In the genomic region with DNA sequence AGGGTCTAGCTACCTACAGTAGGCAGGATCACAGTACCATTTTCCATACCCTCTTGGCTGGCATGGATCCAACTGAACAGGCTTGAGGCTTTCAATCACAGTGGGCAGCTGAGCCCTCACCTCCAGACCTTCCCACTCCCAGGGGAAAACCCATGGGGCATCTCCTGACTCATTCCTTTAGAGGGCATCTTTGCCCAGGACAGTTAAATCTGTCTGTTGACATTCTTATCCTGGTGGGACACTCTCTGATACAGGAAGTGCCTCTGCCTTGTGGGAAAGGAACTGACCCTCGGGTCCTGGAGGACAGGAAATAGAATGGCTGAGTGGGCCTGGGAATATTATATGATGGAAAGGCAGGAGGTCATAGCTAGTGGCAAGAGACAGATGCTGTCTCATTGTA, we compare ENCODE assay signal across 24 cellular contexts. TPM values are rescaled to one million over a fixed set of nuclear protein-coding genes. Genes with fewer than 3 reads are reported as not detected.
A peak's percentile ranks its signal among the peaks of the same experiment; 100 is the strongest.
DNase-seq lines count a peak whose midpoint lies in the region; ATAC-seq, FAIRE-seq and TF ChIP-seq lines count a peak whose summit lies in the region.
"Had no signal": no experiment of that assay in that cellular context is flagged by ENCODE, and none has a peak within 500 bp of the region (broad histone marks: within the 10 kb centered on the region; RNA-seq: fewer than 3 reads in every experiment).

No MANE protein-coding gene starts in this region.

- no peak for TF ChIP-seq POLR2A in GM12892 (IDR thresholded peaks at IDR 0.05; ENCODE audit: low read depth, low read length)

- no peaks in the 10 kb centered on the region for H3K27me3 ChIP-seq in skeletal muscle tissue (ENCODE audit: control insufficient read depth in 3 of 3, insufficient read depth in 3 of 3, low read length in 3 of 3)
- H3K27me3 ChIP-seq: breast epithelium, left lung, testis had no signal

- no peak overlapping the region for H3K9ac ChIP-seq in skeletal muscle tissue (ENCODE audit: low read depth in 1 of 3, low read length in 3 of 3)
- H3K9ac ChIP-seq: GM23248, parathyroid adenoma had no signal

- ATAC-seq in HG03342 (IDR thresholded peaks at IDR 0.05; ENCODE audit: unreplicated experiment), result no peak
- ATAC-seq: CD8-positive, alpha-beta T cell; left lung; stimulated activated effector memory CD8-positive, alpha-beta T cell treated with anti-CD3 and anti-CD28 coated beads, Interleukin-12 subunit alpha, Interleukin-12 subunit beta, amount 100 ng/mL, for 72 hours had no signal

- no peaks in the 10 kb centered on the region for H3K36me3 ChIP-seq in skeletal muscle tissue (ENCODE audit: control insufficient read depth in 3 of 3, insufficient read depth in 3 of 3, low read length in 3 of 3)
- H3K36me3 ChIP-seq: breast epithelium, left lung had no signal

- H3K27ac ChIP-seq in skeletal muscle tissue (ENCODE audit: low read depth, low read length), result peak overlapping the region; percentile 3
- H3K27ac ChIP-seq: GM23248, left lung, parathyroid adenoma, testis had no signal

- DNase-seq in ELR (ENCODE audit: low read depth) (peak; percentile 57), M059J (ENCODE audit: low read depth) (peak; percentile 72), fibroblast of villous mesenchyme (ENCODE audit: low read depth) (peak; percentile 31), GM12892 (ENCODE audit: insufficient read length) (no peak), ureter (ENCODE audit: low spot score) (no peak)
- DNase-seq: activated CD4-positive, CD25-positive, alpha-beta regulatory T cell treated with anti-CD3 and anti-CD28 coated beads, Interleukin-2, amount 50 U/mL, for 72 hours; activated T-cell treated with anti-CD3 and anti-CD28 coated beads, Interleukin-2, amount 50 U/mL, for 1 hour; amniotic stem cell; CD8-positive, alpha-beta T cell; cortex of kidney; GM23248; KBM-7; left lung; MV-4-11; NCI-H2171 treated with DMSO at 0.1 percent for 48 hours; NCI-H526 treated with DMSO at 0.1 percent for 48 hours; nephron progenitor cell; stimulated activated CD4-positive, alpha-beta T cell treated with anti-CD3 and anti-CD28 coated beads, Interleukin-1b, Interleukin-23, amount 100 ng/mL, for 48 hours; testis had no signal

- no peak for FAIRE-seq in GM12892 (lab: Jason Lieb, UNC)

- H3K4me3 ChIP-seq in fibroblast of villous mesenchyme (ENCODE audit: low read depth, low read length), result no peak overlapping the region
- H3K4me3 ChIP-seq in skeletal muscle tissue (ENCODE audit: low read length in 3 of 3), result no peak overlapping the region
- H3K4me3 ChIP-seq: breast epithelium, GM23248, left lung, testis had no signal

- TF ChIP-seq CTCF in fibroblast of villous mesenchyme (IDR thresholded peaks at IDR 0.05; ENCODE audit: insufficient read depth, low read depth, low read length), result no peak

- peaks cover 35 to 56% (median 41%) of the 10 kb centered on the region in 3 donors for H3K4me1 ChIP-seq in skeletal muscle tissue (ENCODE audit: control insufficient read depth in 3 of 3, insufficient read depth in 3 of 3, low read length in 3 of 3)
- H3K4me1 ChIP-seq: breast epithelium, left lung had no signal

- H3K9me3 ChIP-seq in skeletal muscle tissue (ENCODE audit: control insufficient read depth in 3 of 3, low read length in 3 of 3), result no peaks in the 10 kb centered on the region
- H3K9me3 ChIP-seq: breast epithelium, left lung, testis had no signal

RNA-seq across cellular contexts. Expression of a gene that starts 10.2 kb away (rescaled TPM):
- 20.1 and 34.9 TPM in 2 replicates for total RNA-seq in M059J (2014; rRNA removed; shearing (Covaris generic))
- total RNA-seq in fibroblast of villous mesenchyme (9.1 and 12.6 TPM in 2 replicates), skeletal muscle tissue (10.4 TPM), ureter (165 TPM)
- 0.70 TPM for polyA plus RNA-seq in GM12892 (2012; ENCODE audit: missing spikeins)

Comparison
In these comparisons a context has a peak if more than half of its experiments do, and no peak if none do; other contexts are left out.
1. DNase-seq: peak in ELR (single experiment), M059J (single experiment) and fibroblast of villous mesenchyme (single experiment); none in GM12892 (single experiment) and ureter (single experiment).